In the genomic region with DNA sequence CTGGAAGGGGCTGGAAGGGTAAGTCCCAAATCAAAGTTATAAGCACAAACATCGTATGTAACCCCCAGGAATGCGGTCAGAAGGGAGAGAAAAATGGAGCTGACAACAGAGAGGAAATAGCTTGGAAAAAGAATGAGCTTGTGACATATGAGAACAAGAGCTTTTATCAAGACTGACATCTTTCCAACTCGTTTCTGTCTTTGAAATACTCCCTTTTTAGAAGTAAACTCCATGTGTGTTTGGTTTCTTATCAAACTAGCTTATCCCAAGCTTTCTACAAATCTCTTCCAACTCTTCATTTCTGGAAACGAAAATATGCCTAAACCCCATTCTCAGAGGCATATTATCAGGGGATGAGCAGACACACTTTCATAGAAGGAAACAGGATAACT, we compare ENCODE assay signal across 25 cellular contexts.
DNase-seq lines count a peak whose midpoint lies in the region; ATAC-seq, FAIRE-seq and TF ChIP-seq lines count a peak whose summit lies in the region.
"Had no signal": no experiment of that assay in that cellular context is flagged by ENCODE, and none has a peak within 500 bp of the region (broad histone marks: within the 10 kb centered on the region; RNA-seq: fewer than 3 reads in every experiment).

No MANE protein-coding gene starts in this region.

- no peaks in the 10 kb centered on the region for H4K20me1 ChIP-seq in K562 (replicated peaks; ENCODE audit: control insufficient read depth, insufficient read depth, low read length)
- H4K20me1 ChIP-seq: BLaER1 treated with 17β-estradiol and CSF1 and Interleukin-3, amounts not matched to agents 10 nM and 100 nM had no signal

- ATAC-seq in K562, result no peak
- no peak for ATAC-seq in foreskin keratinocyte
- no peak for ATAC-seq in HG02938 (IDR thresholded peaks at IDR 0.05; ENCODE audit: unreplicated experiment)

- DNase-seq in MCF 10A (ENCODE audit: unreplicated experiment) (no peak), breast epithelium (ENCODE audit: low spot score in 2 of 2) (no peak), K562 (ENCODE audit: extremely low read depth in 1 of 4, low spot score in 3 of 4) (no peak), SIG-M5 treated with dmso at 0.1 percent for 504 hours (lab: John Stamatoyannopoulos, UW; ENCODE audit: unreplicated experiment) (no peak), foreskin keratinocyte (no peak)
- DNase-seq: AML-193; BE2C; CD4-positive, alpha-beta T cell; CD8-positive, alpha-beta memory T cell; DMS 273 treated with DMSO at 0.1 percent for 48 hours; DMS79; EL; GF-D8; GM23248; HCEC 1CT had no signal

- H3K79me2 ChIP-seq in K562 (ENCODE audit: control insufficient read depth, insufficient read depth, low read length), result no peaks in the 10 kb centered on the region

- FAIRE-seq in K562 (lab: Jason Lieb, UNC), result peak; percentile 6
- FAIRE-seq: A204.1, D721Med, GM12891, GM18507, H54 had no signal

- no peak overlapping the region for H2AFZ ChIP-seq in K562 (ENCODE audit: low read depth, low read length)
- H2AFZ ChIP-seq: GM23248 had no signal

- no peaks in the 10 kb centered on the region for H3K4me1 ChIP-seq in breast epithelium
- no peaks in the 10 kb centered on the region for H3K4me1 ChIP-seq in K562 (replicated peaks in 1 of 2; ENCODE audit: control insufficient read depth in 2 of 2, insufficient read depth in 2 of 2, low read length in 2 of 2)
- peaks cover 6% of the 10 kb centered on the region for H3K4me1 ChIP-seq in mesodermal cell (ENCODE audit: control insufficient read depth, insufficient read depth, low read length, poor library complexity, severe bottlenecking)
- H3K4me1 ChIP-seq in foreskin keratinocyte, result no peaks in the 10 kb centered on the region
- H3K4me1 ChIP-seq: BE2C had no signal

- 0% methylated on average over 4 of the region's 4 CpGs for WGBS in K562 (ENCODE audit: insufficient coverage, low coverage, missing lambda C conversion rate)
- 67 to 82% methylated on average over 3 of the region's 4 CpGs for WGBS in mesodermal cell (ENCODE audit: insufficient coverage in 2 of 2), 2 experiments

- H3K36me3 ChIP-seq in breast epithelium (no peaks in the 10 kb centered on the region), K562 (ENCODE audit: control insufficient read depth, insufficient read depth, low read length) (no peaks in the 10 kb centered on the region), mesodermal cell (ENCODE audit: control insufficient read depth, insufficient read depth, low read length) (no peaks in the 10 kb centered on the region)
- H3K36me3 ChIP-seq: BE2C; BLaER1 treated with 17β-estradiol and CSF1 and Interleukin-3, amounts not matched to agents 10 nM and 100 nM had no signal

- CTCF ChIA-PET in MCF 10A (lab: Yijun Ruan, JAX) (interaction anchor here (0.6 kb wide), 1 partner anchor 45 kb away, joined by 4 read pairs; no protein-coding TSS in a partner anchor), K562 (lab: Yijun Ruan, JAX; ENCODE audit: low intra/inter-chr PET ratio) (no interaction called here)

- no peaks in the 10 kb centered on the region for H3K36me3 Mint-ChIP-seq in MCF 10A (ENCODE audit: insufficient read depth, unreplicated experiment)
- H3K36me3 Mint-ChIP-seq: CD14-positive monocyte; CD8-positive, alpha-beta memory T cell had no signal

- H3K27ac Mint-ChIP-seq in MCF 10A (ENCODE audit: low read depth, unreplicated experiment), result peak overlapping the region; percentile 74
- H3K27ac Mint-ChIP-seq: CD14-positive monocyte; CD4-positive, alpha-beta T cell; CD8-positive, alpha-beta memory T cell had no signal

- POLR2A ChIA-PET in MCF 10A (lab: Yijun Ruan, JAX), result interaction anchor here (0.6 to 0.9 kb wide), 2 partner anchors 8 to 682 kb away, joined by 3 to 4 read pairs; no protein-coding TSS in a partner anchor
- POLR2A ChIA-PET in K562 (lab: Yijun Ruan, JAX), result no interaction called here

- H3K9me3 ChIP-seq in breast epithelium, result no peaks in the 10 kb centered on the region
- H3K9me3 ChIP-seq in K562 (replicated peaks; ENCODE audit: control insufficient read depth, insufficient read depth, low read depth, low read length), result no peaks in the 10 kb centered on the region
- H3K9me3 ChIP-seq in mesodermal cell (ENCODE audit: control insufficient read depth, low read length), result no peaks in the 10 kb centered on the region
- H3K9me3 ChIP-seq: BE2C; BLaER1 treated with 17β-estradiol and CSF1 and Interleukin-3, amounts not matched to agents 10 nM and 100 nM had no signal

- peaks cover 1% of the 10 kb centered on the region for H3K4me1 Mint-ChIP-seq in MCF 10A (ENCODE audit: insufficient read depth, unreplicated experiment)
- H3K4me1 Mint-ChIP-seq: CD14-positive monocyte; CD8-positive, alpha-beta memory T cell had no signal

- H3K27ac ChIP-seq in breast epithelium, result no peak overlapping the region
- H3K27ac ChIP-seq in K562 (ENCODE audit: extremely low read depth, low read depth, low read length), result no peak overlapping the region
- H3K27ac ChIP-seq in mesodermal cell (ENCODE audit: low read depth, low read length, severe bottlenecking), result peak overlapping the region; percentile 13
- H3K27ac ChIP-seq in foreskin keratinocyte, result no peak overlapping the region
- H3K27ac ChIP-seq: 22Rv1; BLaER1 treated with 17β-estradiol and CSF1 and Interleukin-3, amounts not matched to agents 10 nM and 100 nM; GM23248 had no signal

- BruUV-seq in MCF 10A (replicated peaks; lab: Mats Ljungman, UMichigan) (no TSS peak), K562 (replicated peaks; lab: Mats Ljungman, UMichigan) (no TSS peak)

- TF ChIP-seq EP300 in K562 (IDR thresholded peaks at IDR 0.05; ENCODE audit: low read length), result no peak

- H3K4me3 ChIP-seq in breast epithelium (no peak overlapping the region), K562 (no peak overlapping the region), mesodermal cell (ENCODE audit: extremely low read depth, insufficient read depth, low read length, poor library complexity, severe bottlenecking) (no peak overlapping the region)
- H3K4me3 ChIP-seq: BLaER1 treated with 17β-estradiol and CSF1 and Interleukin-3, amounts not matched to agents 10 nM and 100 nM; GM23248 had no signal

- H3K9me3 Mint-ChIP-seq in MCF 10A (ENCODE audit: unreplicated experiment), result no peaks in the 10 kb centered on the region
- H3K9me3 Mint-ChIP-seq: CD4-positive, alpha-beta T cell had no signal

- no peaks in the 10 kb centered on the region for H3K9me1 ChIP-seq in K562 (ENCODE audit: control insufficient read depth, insufficient read depth, low read length)

- no peak overlapping the region for H3K9ac ChIP-seq in K562 (ENCODE audit: insufficient read depth in 1 of 2, low read depth in 2 of 2, low read length in 2 of 2)
- H3K9ac ChIP-seq: BLaER1 treated with 17β-estradiol and CSF1 and Interleukin-3, amounts not matched to agents 10 nM and 100 nM; GM23248 had no signal

- in situ Hi-C loops in K562 (cut with MboI), result no loop called here

- H3K4me3 Mint-ChIP-seq in MCF 10A (ENCODE audit: unreplicated experiment), result no peak overlapping the region
- H3K4me3 Mint-ChIP-seq: CD14-positive monocyte; CD4-positive, alpha-beta T cell; CD8-positive, alpha-beta memory T cell had no signal

- no peak for TF ChIP-seq RAD21 in K562 (CRISPR knock-in tag; conservative IDR thresholded peaks at IDR 0.05 in 1 of 2, IDR thresholded peaks at IDR 0.05 in 1 of 2)

- TF ChIP-seq POLR2A in breast epithelium (IDR thresholded peaks at IDR 0.05), result no peak
- TF ChIP-seq POLR2A in K562 (conservative IDR thresholded peaks at IDR 0.05), result no peak

- H3K4me2 ChIP-seq in K562 (ENCODE audit: insufficient read depth, low read length), result no peak overlapping the region
- H3K4me2 ChIP-seq: BLaER1 treated with 17β-estradiol and CSF1 and Interleukin-3, amounts not matched to agents 10 nM and 100 nM had no signal

- TF ChIP-seq CTCF in MCF 10A (IDR thresholded peaks at IDR 0.05; ENCODE audit: unreplicated experiment), result no peak
- no peak for TF ChIP-seq CTCF in breast epithelium (IDR thresholded peaks at IDR 0.05)
- TF ChIP-seq CTCF in K562 (IDR thresholded peaks at IDR 0.05 in 2 of 3, conservative IDR thresholded peaks at IDR 0.05 in 1 of 3; ENCODE audit: insufficient read depth in 2 of 3, low read depth in 1 of 3, low read length in 3 of 3), result no peak
- no peak for TF ChIP-seq CTCF in foreskin keratinocyte (conservative IDR thresholded peaks at IDR 0.05)

- no peaks in the 10 kb centered on the region for H3K27me3 Mint-ChIP-seq in MCF 10A (ENCODE audit: insufficient read depth, unreplicated experiment)
- H3K27me3 Mint-ChIP-seq: CD4-positive, alpha-beta T cell; CD8-positive, alpha-beta memory T cell had no signal

- H3K27me3 ChIP-seq in breast epithelium (no peaks in the 10 kb centered on the region), K562 (ENCODE audit: control insufficient read depth in 2 of 2, insufficient read depth in 2 of 2, low read length in 2 of 2) (no peaks in the 10 kb centered on the region), foreskin keratinocyte (no peaks in the 10 kb centered on the region)
- H3K27me3 ChIP-seq: BE2C; BLaER1 treated with 17β-estradiol and CSF1 and Interleukin-3, amounts not matched to agents 10 nM and 100 nM had no signal

- intact Hi-C loops in MCF 10A (cut with micrococcal nuclease), result no loop called here
- intact Hi-C loops in breast epithelium (cut with DNase I; ENCODE audit: low total_unique reads), result no loop called here
- intact Hi-C loops in K562 (cut with micrococcal nuclease), result no loop called here

TF ChIP-seq in K562, 482 proteins besides CTCF, POLR2A, EP300 and RAD21:
- TF ChIP-seq ZNF589 (CRISPR knock-in tag; IDR thresholded peaks at IDR 0.05; ENCODE audit: low read depth), result peak; percentile 77; the same call in 1 of the 2 replicates
- no peak for TF ChIP-seq HIVEP1 (CRISPR knock-in tag; IDR thresholded peaks at IDR 0.05)
- TF ChIP-seq STAT5B (CRISPR knock-in tag; IDR thresholded peaks at IDR 0.05), result no peak
- no peak for TF ChIP-seq SUPT5H (IDR thresholded peaks at IDR 0.05)
- TF ChIP-seq RFX7 (CRISPR knock-in tag; IDR thresholded peaks at IDR 0.05), result no peak
- TF ChIP-seq EHMT2 (IDR thresholded peaks at IDR 0.05), result no peak
- no peak for TF ChIP-seq U2AF1 (optimal IDR thresholded peaks at IDR 0.05; ENCODE audit: low read depth, low read length)
- TF ChIP-seq TSC22D4 (tag; IDR thresholded peaks at IDR 0.05), result no peak
- TF ChIP-seq FOXA3 (CRISPR knock-in tag; conservative IDR thresholded peaks at IDR 0.05 in 1 of 2, IDR thresholded peaks at IDR 0.05 in 1 of 2), result 0 out of 4 replicates have a peak, but pooled peaks of 1 of the 2 experiments have one; percentile 9
TF ChIP-seq in K562: peak in this region for 2.
